Comparison of ENCODE assay signal across 8 cellular contexts in the genomic region with DNA sequence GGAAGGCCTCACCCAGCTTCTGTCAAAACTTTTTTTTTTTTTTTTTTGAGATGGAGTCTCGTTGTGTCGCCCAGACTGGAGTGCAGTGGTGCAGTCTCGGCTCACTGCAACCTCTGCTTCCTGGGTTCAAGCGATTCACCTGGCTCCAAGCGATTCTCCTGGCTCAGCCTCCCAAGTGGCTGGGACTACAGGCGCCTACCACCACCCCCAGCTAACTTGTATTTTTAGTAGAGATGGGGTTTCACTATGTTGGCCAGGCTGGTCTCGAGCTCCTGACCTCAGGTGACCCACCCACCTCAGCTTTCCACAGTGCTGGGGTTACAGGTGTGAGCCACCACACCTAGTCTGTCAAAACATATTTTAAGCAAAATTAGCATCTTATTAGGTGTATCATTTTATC.
DNase-seq lines count a peak whose midpoint lies in the region; ATAC-seq and TF ChIP-seq lines count a peak whose summit lies in the region.
"Not testable (repeated sequence)": the region's sequence is repeated elsewhere in the genome, so short reads cannot be mapped to it uniquely, and the experiment has no call there.

No MANE protein-coding gene starts in this region.

- not testable (repeated sequence) for TF ChIP-seq CTCF in Panc1 (IDR thresholded peaks at IDR 0.05); ascending aorta (IDR thresholded peaks at IDR 0.05); sigmoid colon (IDR thresholded peaks at IDR 0.05); suprapubic skin (IDR thresholded peaks at IDR 0.05); vagina (IDR thresholded peaks at IDR 0.05)

- H3K4me1 ChIP-seq in Panc1 (ENCODE audit: control insufficient read depth, insufficient read depth, low read length) (peaks cover 37% of the 10 kb centered on the region), ascending aorta (peaks cover 37 to 72% of the 10 kb centered on the region in 2 donors), esophagus (ENCODE audit: control insufficient read depth in 2 of 2, insufficient read depth in 2 of 2, low read length in 1 of 2) (peaks cover 19 to 39% of the 10 kb centered on the region in 2 donors), sigmoid colon (peaks cover 0 to 78% (median 77%) of the 10 kb centered on the region in 4 donors), suprapubic skin (peaks cover 91% of the 10 kb centered on the region), vagina (peaks cover 91% of the 10 kb centered on the region)

- H3K27ac ChIP-seq in Panc1 (ENCODE audit: low read length) (peak overlapping the region; percentile 3; the same call in 1 of the 2 replicates), ascending aorta (peak overlapping the region; percentile 97 to 98), esophagus (ENCODE audit: low read depth in 2 of 2, low read length in 1 of 2) (peak overlapping the region; percentile 56 to 99), sigmoid colon (peak overlapping the region; percentile 94 to 100 (median 97)), suprapubic skin (peak overlapping the region; percentile 98), vagina (peak overlapping the region; percentile 100)

- 55 to 64% methylated on average over 7 of the region's 7 CpGs for WGBS in esophagus, 2 donors
- WGBS in sigmoid colon, 2 donors, result 86 to 91% methylated on average over 7 of the region's 7 CpGs
- WGBS in suprapubic skin, result 55% methylated on average over 7 of the region's 7 CpGs

- peak overlapping the region in 2 of 5 donors; percentile 21 to 58 for H3K4me3 Mint-ChIP-seq in immature natural killer cell

- H3K9me3 Mint-ChIP-seq in immature natural killer cell, result not testable (repeated sequence)

- not testable (repeated sequence) for H3K36me3 ChIP-seq in Panc1 (ENCODE audit: control insufficient read depth, insufficient read depth, low read length); ascending aorta; esophagus (ENCODE audit: control insufficient read depth in 2 of 2, insufficient read depth in 2 of 2, low read length in 1 of 2); sigmoid colon; suprapubic skin; vagina

- H3K9me3 ChIP-seq in Panc1 (ENCODE audit: control insufficient read depth, insufficient read depth, low read depth, low read length); ascending aorta; esophagus (ENCODE audit: control insufficient read depth in 2 of 2, insufficient read depth in 1 of 2, low read depth in 1 of 2, low read length in 1 of 2); sigmoid colon; suprapubic skin; vagina: not testable (repeated sequence)

- BruUV-seq in Panc1 (replicated peaks; lab: Mats Ljungman, UMichigan), result not testable (repeated sequence)

- in situ Hi-C loops in Panc1 (cut with HindIII; ENCODE audit: low pct_unique_long_range_greater_than_20kb, low sequenced_read_pairs), result not testable (repeated sequence)

- H3K27ac Mint-ChIP-seq in immature natural killer cell, result peak overlapping the region in 4 of 6 donors; percentile 78 to 87 (median 84)

- intact Hi-C loops in Panc1 (cut with micrococcal nuclease; ENCODE audit: unreplicated experiment); ascending aorta (cut with DNase I); sigmoid colon (cut with DNase I); vagina (cut with DNase I): not testable (repeated sequence)

- not testable (repeated sequence) for H3K4me3 ChIP-seq in Panc1 (ENCODE audit: low read depth in 2 of 2, low read length in 2 of 2); ascending aorta; esophagus (ENCODE audit: low read depth in 1 of 2, low read length in 2 of 2); sigmoid colon; suprapubic skin; vagina

- POLR2A ChIA-PET in Panc1 (lab: Charles Lee), result interaction anchor here (0.6 kb wide), 1 partner anchor 418 kb away, joined by 5 read pairs; no protein-coding TSS in a partner anchor

- CTCF ChIA-PET in Panc1 (lab: Charles Lee), result interaction anchor here (0.6 to 0.7 kb wide), 2 partner anchors 36 to 319 kb away, joined by 3 read pairs; no protein-coding TSS in a partner anchor

- H3K27me3 ChIP-seq in Panc1 (ENCODE audit: control insufficient read depth, insufficient read depth, low read length); ascending aorta; esophagus (ENCODE audit: control insufficient read depth in 1 of 2, insufficient read depth in 2 of 2, low read length in 2 of 2); sigmoid colon; suprapubic skin; vagina: not testable (repeated sequence)

- not testable (repeated sequence) for H3K27me3 Mint-ChIP-seq in immature natural killer cell (ENCODE audit: low read depth in 3 of 3)

- TF ChIP-seq EP300 in sigmoid colon (IDR thresholded peaks at IDR 0.05); suprapubic skin (IDR thresholded peaks at IDR 0.05): not testable (repeated sequence)

- not testable (repeated sequence) for TF ChIP-seq POLR2A in sigmoid colon (IDR thresholded peaks at IDR 0.05); suprapubic skin (IDR thresholded peaks at IDR 0.05); vagina (IDR thresholded peaks at IDR 0.05)

- ATAC-seq in Panc1, result not testable (repeated sequence)

- H3K4me1 Mint-ChIP-seq in immature natural killer cell, result peaks cover 80 to 94% of the 10 kb centered on the region in 2 donors

- not testable (repeated sequence) for H3K36me3 Mint-ChIP-seq in immature natural killer cell

- not testable (repeated sequence) for DNase-seq in Panc1 (ENCODE audit: low read depth, low spot score); ascending aorta (ENCODE audit: low spot score in 2 of 2); immature natural killer cell; vagina (ENCODE audit: extremely low spot score in 2 of 2)
- DNase-seq in mesenteric fat pad (ENCODE audit: low spot score) (peak; percentile 30), sigmoid colon (peak; percentile 50), suprapubic skin (ENCODE audit: low spot score in 2 of 2) (peak; percentile 35 to 39)

Comparison
In these comparisons a context has a peak if more than half of its experiments do, and no peak if none do; other contexts are left out.
1. H3K27ac ChIP-seq: peak in every context shown above with its lines; median percentile 100 in vagina; 98 in suprapubic skin; 98 in ascending aorta; 97 in sigmoid colon; 78 in esophagus; 3 in Panc1.